1 cellular context compared by ENCODE assay signal in genomic region chr20:46119028-46119546, GRCh38.
TF ChIP-seq lines count a peak whose summit lies in the region.

No MANE protein-coding gene starts in this region.

TF ChIP-seq in H1, 55 proteins besides CTCF, POLR2A, EP300 and RAD21 (continued from another document):
- no peak for TF ChIP-seq USF2 (IDR thresholded peaks at IDR 0.05; ENCODE audit: low read length)
- TF ChIP-seq ZNF274 (IDR thresholded peaks at IDR 0.05; ENCODE audit: borderline replicate concordance, extremely low read depth, low read length): no peak
- no peak for TF ChIP-seq MAFK (IDR thresholded peaks at IDR 0.05; ENCODE audit: low read depth, low read length)
- no peak for TF ChIP-seq RFX5 (IDR thresholded peaks at IDR 0.05; ENCODE audit: borderline replicate concordance, low read depth, low read length)
